ENCODE assay signal across 27 cellular contexts in the genomic region with DNA sequence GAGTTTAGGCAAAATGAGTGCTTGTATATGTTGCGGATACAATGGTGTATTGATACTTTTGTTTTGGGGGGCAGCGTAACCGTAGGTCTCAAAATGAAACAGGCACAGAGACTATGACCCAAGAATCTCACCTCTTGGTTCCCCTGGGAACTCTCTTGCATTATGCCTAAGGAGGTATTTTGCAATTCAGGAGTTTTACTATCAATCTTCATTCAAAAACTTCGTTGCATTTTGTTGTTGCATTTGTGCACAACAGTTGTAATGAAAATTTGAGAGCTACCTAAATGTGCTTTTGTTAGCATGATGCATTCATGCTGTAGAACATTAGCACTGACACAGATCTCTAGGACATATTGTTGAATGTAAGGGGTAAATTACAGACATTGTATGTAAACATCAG. TPM values are rescaled to one million over a fixed set of nuclear protein-coding genes. Genes with fewer than 3 reads are reported as not detected.
DNase-seq lines count a peak whose midpoint lies in the region; ATAC-seq, FAIRE-seq and TF ChIP-seq lines count a peak whose summit lies in the region.
"Had no signal": no experiment of that assay in that cellular context is flagged by ENCODE, and none has a peak within 500 bp of the region (broad histone marks: within the 10 kb centered on the region; RNA-seq: fewer than 3 reads in every experiment).

No MANE protein-coding gene starts in this region.

- FAIRE-seq in astrocyte (lab: Jason Lieb, UNC): peak; percentile 62
- FAIRE-seq: H1, HTR-8/SVneo had no signal

- peaks cover 18% of the 10 kb centered on the region for H3K4me1 Mint-ChIP-seq in GM23338
- H3K4me1 Mint-ChIP-seq in astrocyte (ENCODE audit: low read depth, unreplicated experiment): peaks cover 9% of the 10 kb centered on the region
- peaks cover 14% of the 10 kb centered on the region for H3K4me1 Mint-ChIP-seq in memory B cell
- H3K4me1 Mint-ChIP-seq in immature natural killer cell: peaks cover 27 to 56% of the 10 kb centered on the region in 2 donors

- no peak overlapping the region for H3K9ac ChIP-seq in astrocyte (ENCODE audit: low read length)

- H3K4me3 Mint-ChIP-seq in GM23338 (no peak overlapping the region), astrocyte (ENCODE audit: unreplicated experiment) (no peak overlapping the region), memory B cell (no peak overlapping the region), immature natural killer cell (no peak overlapping the region)
- H3K4me3 Mint-ChIP-seq: IgD-negative memory B cell, T-cell had no signal

- H3K27me3 ChIP-seq in GM23338 (ENCODE audit: insufficient read depth): no peaks in the 10 kb centered on the region
- H3K27me3 ChIP-seq in astrocyte (ENCODE audit: insufficient read depth, low read length): no peaks in the 10 kb centered on the region
- H3K27me3 ChIP-seq: MG63 had no signal

- H3K4me2 ChIP-seq in GM23338 (no peak overlapping the region), astrocyte (ENCODE audit: low read length) (no peak overlapping the region)

- H3F3A ChIP-seq in GM23338 (replicated peaks; ENCODE audit: low read depth): no peaks in the 10 kb centered on the region

- no peaks in the 10 kb centered on the region for H3K9me3 ChIP-seq in astrocyte (ENCODE audit: insufficient read depth, low read depth, low read length)
- H3K9me3 ChIP-seq: MG63 had no signal

- H3K27ac Mint-ChIP-seq in GM23338: 0 out of 2 replicates have a peak overlapping the region, but pooled peaks have one; percentile 37
- no peak overlapping the region for H3K27ac Mint-ChIP-seq in astrocyte (ENCODE audit: unreplicated experiment)
- peak overlapping the region; percentile 63 for H3K27ac Mint-ChIP-seq in memory B cell
- H3K27ac Mint-ChIP-seq in immature natural killer cell: peak overlapping the region in 2 of 6 donors; percentile 5 to 10
- H3K27ac Mint-ChIP-seq: IgD-negative memory B cell, T-cell had no signal

- H3K36me3 Mint-ChIP-seq in GM23338 (ENCODE audit: low read depth) (peaks cover 14% of the 10 kb centered on the region; the same call in 2 of the 3 replicates), astrocyte (ENCODE audit: low read depth, unreplicated experiment) (peaks cover 4% of the 10 kb centered on the region), memory B cell (peaks cover 13% of the 10 kb centered on the region), immature natural killer cell (peaks cover 2 to 8% (median 5%) of the 10 kb centered on the region in 3 donors)

- H3K9me2 ChIP-seq in GM23338 (ENCODE audit: insufficient read depth): no peaks in the 10 kb centered on the region

- H4K20me1 ChIP-seq in GM23338 (replicated peaks; ENCODE audit: insufficient read depth): peaks cover 12% of the 10 kb centered on the region
- H4K20me1 ChIP-seq in astrocyte (ENCODE audit: insufficient read depth, low read length): peaks cover 26% of the 10 kb centered on the region

- DNase-seq in GM23338 (ENCODE audit: low spot score): no peak
- peak; percentile 29 for DNase-seq in NB4 (ENCODE audit: low read depth)
- DNase-seq in astrocyte (ENCODE audit: low read depth): no peak
- no peak for DNase-seq in memory B cell (ENCODE audit: low spot score in 2 of 2)
- DNase-seq in immature natural killer cell: no peak
- DNase-seq in DMS 273 treated with DMSO at 0.1 percent for 48 hours (lab: John Stamatoyannopoulos, UW): no peak
- DNase-seq: ACHN, C1 segment of cervical spinal cord, DND-41, Karpas-422, MG63, NCI-H1092, NCI-H1436 treated with DMSO at 0.1 percent for 48 hours, NCI-H2029, NCI-H510A, NCI-H82, OCI-M1, SIG-M5, T-cell had no signal

- peaks cover 6% of the 10 kb centered on the region; the same call in 1 of the 2 replicates for H3K36me3 ChIP-seq in GM23338 (ENCODE audit: insufficient read depth)
- H3K36me3 ChIP-seq in astrocyte (ENCODE audit: insufficient read depth, low read length): peaks cover 8% of the 10 kb centered on the region

- H3K27ac ChIP-seq in GM23338 (ENCODE audit: low read depth) (no peak overlapping the region), astrocyte (ENCODE audit: low read depth, low read length) (no peak overlapping the region)
- H3K27ac ChIP-seq: RWPE1 had no signal

- H3K4me1 ChIP-seq in GM23338 (ENCODE audit: insufficient read depth) (no peaks in the 10 kb centered on the region), astrocyte (ENCODE audit: insufficient read depth, low read length) (no peaks in the 10 kb centered on the region)

- ATAC-seq in GM23338 (no peak), memory B cell (ENCODE audit: low read depth) (no peak), HG03280 (IDR thresholded peaks at IDR 0.05; ENCODE audit: unreplicated experiment) (no peak), HG03196 (IDR thresholded peaks at IDR 0.05; ENCODE audit: unreplicated experiment) (no peak)
- ATAC-seq: SK-N-SH treated with all-trans-retinoic acid at 6 μM for 48 hours, T-cell had no signal

- no peak for TF ChIP-seq POLR2A in NB4 (IDR thresholded peaks at IDR 0.05; ENCODE audit: extremely low read depth, insufficient read length)

- no peaks in the 10 kb centered on the region for H3K27me3 Mint-ChIP-seq in GM23338 (ENCODE audit: insufficient read depth, low read depth, poor library complexity)
- no peaks in the 10 kb centered on the region for H3K27me3 Mint-ChIP-seq in astrocyte (ENCODE audit: low read depth, unreplicated experiment)
- no peaks in the 10 kb centered on the region for H3K27me3 Mint-ChIP-seq in memory B cell
- no peaks in the 10 kb centered on the region for H3K27me3 Mint-ChIP-seq in immature natural killer cell (ENCODE audit: low read depth in 3 of 3)
- H3K27me3 Mint-ChIP-seq: IgD-negative memory B cell, T-cell had no signal

- TF ChIP-seq CTCF in GM23338 (conservative IDR thresholded peaks at IDR 0.05; ENCODE audit: low read depth in 2 of 2) (no peak), NB4 (IDR thresholded peaks at IDR 0.05; ENCODE audit: low read depth, low read length) (no peak), astrocyte (IDR thresholded peaks at IDR 0.05; ENCODE audit: insufficient read depth, low read depth, low read length) (no peak)

- H3K9me3 Mint-ChIP-seq in GM23338: no peaks in the 10 kb centered on the region
- no peaks in the 10 kb centered on the region for H3K9me3 Mint-ChIP-seq in astrocyte (ENCODE audit: unreplicated experiment)
- no peaks in the 10 kb centered on the region for H3K9me3 Mint-ChIP-seq in memory B cell
- no peaks in the 10 kb centered on the region for H3K9me3 Mint-ChIP-seq in immature natural killer cell
- H3K9me3 Mint-ChIP-seq: IgD-negative memory B cell, T-cell had no signal

- H2AFZ ChIP-seq in GM23338 (no peak overlapping the region), astrocyte (ENCODE audit: low read depth, low read length) (no peak overlapping the region)

- H3K4me3 ChIP-seq in GM23338 (no peak overlapping the region), NB4 (ENCODE audit: low read depth, low read length) (no peak overlapping the region), astrocyte (ENCODE audit: insufficient read depth, low read depth, low read length) (no peak overlapping the region)
- H3K4me3 ChIP-seq: MG63 had no signal

- peaks cover 57% of the 10 kb centered on the region for H3K79me2 ChIP-seq in GM23338 (replicated peaks; ENCODE audit: insufficient read depth)
- H3K79me2 ChIP-seq in astrocyte (ENCODE audit: insufficient read depth, low read length): peaks cover 62% of the 10 kb centered on the region

TF ChIP-seq in GM23338, 12 proteins besides CTCF, POLR2A, EP300 and RAD21:
- TF ChIP-seq EZH2 (IDR thresholded peaks at IDR 0.05; ENCODE audit: low read depth, unreplicated experiment) (no peak), JUNB (IDR thresholded peaks at IDR 0.05; ENCODE audit: unreplicated experiment) (no peak), EZH2phosphoT487 (IDR thresholded peaks at IDR 0.05; ENCODE audit: unreplicated experiment) (no peak), ZNF114 (CRISPR knock-in tag; IDR thresholded peaks at IDR 0.05) (no peak), ZNF331 (CRISPR knock-in tag; IDR thresholded peaks at IDR 0.05; ENCODE audit: low read depth) (no peak), STAT1 (IDR thresholded peaks at IDR 0.05; ENCODE audit: unreplicated experiment) (no peak), CREB1 (CRISPR knock-in tag; IDR thresholded peaks at IDR 0.05; ENCODE audit: low read depth) (no peak)
- TF ChIP-seq, protein P1, sequence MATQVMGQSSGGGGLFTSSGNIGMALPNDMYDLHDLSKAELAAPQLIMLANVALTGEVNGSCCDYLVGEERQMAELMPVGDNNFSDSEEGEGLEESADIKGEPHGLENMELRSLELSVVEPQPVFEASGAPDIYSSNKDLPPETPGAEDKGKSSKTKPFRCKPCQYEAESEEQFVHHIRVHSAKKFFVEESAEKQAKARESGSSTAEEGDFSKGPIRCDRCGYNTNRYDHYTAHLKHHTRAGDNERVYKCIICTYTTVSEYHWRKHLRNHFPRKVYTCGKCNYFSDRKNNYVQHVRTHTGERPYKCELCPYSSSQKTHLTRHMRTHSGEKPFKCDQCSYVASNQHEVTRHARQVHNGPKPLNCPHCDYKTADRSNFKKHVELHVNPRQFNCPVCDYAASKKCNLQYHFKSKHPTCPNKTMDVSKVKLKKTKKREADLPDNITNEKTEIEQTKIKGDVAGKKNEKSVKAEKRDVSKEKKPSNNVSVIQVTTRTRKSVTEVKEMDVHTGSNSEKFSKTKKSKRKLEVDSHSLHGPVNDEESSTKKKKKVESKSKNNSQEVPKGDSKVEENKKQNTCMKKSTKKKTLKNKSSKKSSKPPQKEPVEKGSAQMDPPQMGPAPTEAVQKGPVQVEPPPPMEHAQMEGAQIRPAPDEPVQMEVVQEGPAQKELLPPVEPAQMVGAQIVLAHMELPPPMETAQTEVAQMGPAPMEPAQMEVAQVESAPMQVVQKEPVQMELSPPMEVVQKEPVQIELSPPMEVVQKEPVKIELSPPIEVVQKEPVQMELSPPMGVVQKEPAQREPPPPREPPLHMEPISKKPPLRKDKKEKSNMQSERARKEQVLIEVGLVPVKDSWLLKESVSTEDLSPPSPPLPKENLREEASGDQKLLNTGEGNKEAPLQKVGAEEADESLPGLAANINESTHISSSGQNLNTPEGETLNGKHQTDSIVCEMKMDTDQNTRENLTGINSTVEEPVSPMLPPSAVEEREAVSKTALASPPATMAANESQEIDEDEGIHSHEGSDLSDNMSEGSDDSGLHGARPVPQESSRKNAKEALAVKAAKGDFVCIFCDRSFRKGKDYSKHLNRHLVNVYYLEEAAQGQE (IDR thresholded peaks at IDR 0.05; ENCODE audit: unreplicated experiment): no peak

RNA-seq across cellular contexts. Expression of gene VTA1, which starts 18.2 kb away (rescaled TPM):
- 102 and 109 TPM in 2 replicates for total RNA-seq in GM23338 (2014; rRNA removed; shearing (Covaris generic))
- 88.5 and 104 TPM in 2 replicates for polyA plus RNA-seq in GM23338 (2016; fragmentation: Nextera tagmentation; extraction: Ambion mirVana)
- 65.3 and 72.4 TPM in 2 replicates for total RNA-seq in astrocyte
- polyA plus RNA-seq in immature natural killer cell: 10 to 100 TPM; 38.9 to 83.1 (median 81.2) TPM

RNA-seq across cellular contexts. Expression of gene NMBR, which starts 18.3 kb away (rescaled TPM):
- total RNA-seq in GM23338 (2014; rRNA removed; shearing (Covaris generic)): not detected in 2 replicates
- polyA plus RNA-seq in GM23338 (2016; fragmentation: Nextera tagmentation; extraction: Ambion mirVana): not detected in 2 replicates
- total RNA-seq in astrocyte: not detected in 2 replicates
- not detected for polyA plus RNA-seq in immature natural killer cell
- total RNA-seq: G401, H1, T-cell had no signal
- polyA plus RNA-seq: IgD-negative memory B cell had no signal

RNA-seq across cellular contexts. Expression of gene GJE1, which starts 32.5 kb away (rescaled TPM):
- total RNA-seq in GM23338 (2014; rRNA removed; shearing (Covaris generic)): not detected in 2 replicates
- not detected in 2 replicates for polyA plus RNA-seq in GM23338 (2016; fragmentation: Nextera tagmentation; extraction: Ambion mirVana)
- total RNA-seq in astrocyte: not detected in 2 replicates
- not detected for polyA plus RNA-seq in immature natural killer cell
- total RNA-seq: G401, H1, T-cell had no signal
- polyA plus RNA-seq: H1, IgD-negative memory B cell had no signal
